9 cellular contexts compared by ENCODE assay signal in the genomic region with DNA sequence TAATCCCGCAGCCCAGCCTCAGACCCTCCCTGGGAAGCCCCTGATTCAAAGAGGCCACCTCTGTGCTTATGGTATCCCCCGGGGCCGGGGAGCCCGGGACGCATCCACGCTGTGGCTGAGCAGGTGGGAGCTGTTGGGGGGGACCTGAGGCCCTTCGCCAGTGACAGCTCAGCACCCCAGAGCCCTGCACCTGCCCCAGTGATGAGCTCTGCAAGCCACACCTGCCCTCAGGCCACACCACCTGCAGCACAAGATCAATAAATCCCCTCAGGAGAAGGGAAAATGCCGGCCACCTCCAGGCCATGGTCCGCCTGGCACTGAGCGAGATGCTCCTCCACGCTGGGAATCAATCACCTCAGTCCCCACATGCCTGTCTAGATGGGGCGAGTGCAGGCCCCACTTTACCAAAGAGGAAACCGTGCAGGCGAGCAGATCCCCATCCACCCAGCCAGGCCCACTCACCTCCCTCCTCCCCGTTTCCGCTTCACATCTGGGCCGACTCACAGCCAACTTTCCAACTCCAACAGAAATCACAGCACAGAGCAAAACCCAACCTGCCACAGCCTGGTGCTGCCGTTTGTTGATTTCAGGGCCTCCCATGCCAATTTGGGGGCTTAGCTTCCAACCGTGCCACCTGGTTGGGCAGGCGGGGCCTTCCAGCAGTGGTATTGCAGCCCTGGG. TPM values are rescaled to one million over a fixed set of nuclear protein-coding genes. Genes with fewer than 3 reads are reported as not detected.
DNase-seq lines count a peak whose midpoint lies in the region; ATAC-seq and TF ChIP-seq lines count a peak whose summit lies in the region.
"Had no signal": no experiment of that assay in that cellular context is flagged by ENCODE, and none has a peak within 500 bp of the region (broad histone marks: within the 10 kb centered on the region; RNA-seq: fewer than 3 reads in every experiment).

No MANE protein-coding gene starts in this region.

- H3K4me3 ChIP-seq in right atrium auricular region = no peak overlapping the region
- peak overlapping the region; percentile 52 for H3K4me3 ChIP-seq in lower lobe of right lung
- H3K4me3 ChIP-seq in upper lobe of right lung = peak overlapping the region; percentile 47
- no peak overlapping the region for H3K4me3 ChIP-seq in Caco-2 (ENCODE audit: low read depth, low read length)

- no TSS peak for BruUV-seq in Caco-2 (replicated peaks; lab: Mats Ljungman, UMichigan)

- no peak overlapping the region for H3K4me3 Mint-ChIP-seq in Caco-2 (ENCODE audit: unreplicated experiment)
- H3K4me3 Mint-ChIP-seq: nephron had no signal

- H3K4me1 Mint-ChIP-seq in Caco-2 (ENCODE audit: low read depth, unreplicated experiment) = no peaks in the 10 kb centered on the region
- H3K4me1 Mint-ChIP-seq: nephron had no signal

- no peaks in the 10 kb centered on the region for H3K9me3 Mint-ChIP-seq in Caco-2 (ENCODE audit: unreplicated experiment)
- H3K9me3 Mint-ChIP-seq: nephron had no signal

- H3K27me3 ChIP-seq in right atrium auricular region = no peaks in the 10 kb centered on the region
- H3K27me3 ChIP-seq in lower lobe of right lung (ENCODE audit: low read depth) = no peaks in the 10 kb centered on the region
- H3K27me3 ChIP-seq in upper lobe of right lung = no peaks in the 10 kb centered on the region
- no peaks in the 10 kb centered on the region for H3K27me3 ChIP-seq in Caco-2 (replicated peaks; ENCODE audit: control insufficient read depth, insufficient read depth, low read length)

- H3K27ac ChIP-seq in right atrium auricular region (no peak overlapping the region), lower lobe of right lung (peak overlapping the region; percentile 78), upper lobe of right lung (peak overlapping the region; percentile 82)

- no peaks in the 10 kb centered on the region for H3K9me3 ChIP-seq in right atrium auricular region
- no peaks in the 10 kb centered on the region for H3K9me3 ChIP-seq in lower lobe of right lung
- H3K9me3 ChIP-seq in upper lobe of right lung = no peaks in the 10 kb centered on the region
- H3K9me3 ChIP-seq in Caco-2 = no peaks in the 10 kb centered on the region

- H3K36me3 Mint-ChIP-seq in Caco-2 (ENCODE audit: insufficient read depth, unreplicated experiment) = peaks cover 8% of the 10 kb centered on the region

- no peak overlapping the region for H3K27ac Mint-ChIP-seq in Caco-2 (ENCODE audit: unreplicated experiment)
- H3K27ac Mint-ChIP-seq: nephron had no signal

- ATAC-seq in Right ventricle myocardium inferior (no peak), lower lobe of right lung (peak; percentile 2 to 13), upper lobe of right lung (no peak)

- H3K4me1 ChIP-seq in right atrium auricular region (peaks cover 0 to 27% of the 10 kb centered on the region in 2 donors), lower lobe of right lung (peaks cover 62% of the 10 kb centered on the region), upper lobe of right lung (peaks cover 46% of the 10 kb centered on the region), Caco-2 (peaks cover 4% of the 10 kb centered on the region; the same call in 1 of the 2 replicates)

- TF ChIP-seq CTCF in right atrium auricular region (IDR thresholded peaks at IDR 0.05) (no peak), lower lobe of right lung (IDR thresholded peaks at IDR 0.05) (no peak), upper lobe of right lung (IDR thresholded peaks at IDR 0.05) (no peak), Caco-2 (IDR thresholded peaks at IDR 0.05; ENCODE audit: insufficient read depth in 1 of 2, low read depth in 1 of 2, low read length in 1 of 2, severe bottlenecking in 1 of 2, unreplicated experiment in 1 of 2) (no peak)

- intact Hi-C loops in Right ventricle myocardium inferior (cut with DNase I) (no loop called here), lower lobe of right lung (cut with DNase I) (no loop called here), upper lobe of right lung (cut with DNase I) (no loop called here), Caco-2 (cut with micrococcal nuclease; ENCODE audit: unreplicated experiment) (no loop called here)

- CTCF ChIA-PET in Caco-2 (lab: Charles Lee) = no interaction called here

- H3K36me3 ChIP-seq in right atrium auricular region = peaks cover 14% of the 10 kb centered on the region
- peaks cover 65% of the 10 kb centered on the region for H3K36me3 ChIP-seq in lower lobe of right lung
- H3K36me3 ChIP-seq in upper lobe of right lung = peaks cover 50% of the 10 kb centered on the region
- H3K36me3 ChIP-seq in Caco-2 (ENCODE audit: control insufficient read depth, insufficient read depth, low read length) = no peaks in the 10 kb centered on the region; the same call in 1 of the 2 replicates

- DNase-seq in Right ventricle myocardium inferior (ENCODE audit: missing footprints) = peak; percentile 71
- DNase-seq in right atrium auricular region (ENCODE audit: low spot score) = no peak
- DNase-seq in activated T-cell treated with anti-CD3 and anti-CD28 coated beads for 4 hours = peak; percentile 61
- no peak for DNase-seq in lower lobe of right lung
- DNase-seq in upper lobe of right lung = no peak
- no peak for DNase-seq in NCI-H187 treated with DMSO at 0.1 percent for 48 hours (lab: John Stamatoyannopoulos, UW)
- DNase-seq in DMS 273 (lab: John Stamatoyannopoulos, UW; ENCODE audit: unreplicated experiment) = no peak
- no peak for DNase-seq in Caco-2

- POLR2A ChIA-PET in Caco-2 (lab: Charles Lee) = no interaction called here

- H3K27me3 Mint-ChIP-seq in Caco-2 (ENCODE audit: insufficient read depth, unreplicated experiment) = no peaks in the 10 kb centered on the region

RNA-seq across cellular contexts. Expression of gene MOB3A, which starts 12.8 kb away (rescaled TPM):
- total RNA-seq in Right ventricle myocardium inferior = 14.3 TPM
- total RNA-seq in right atrium auricular region = 10 to 100 TPM; 19.7 to 29.4 TPM
- 69.2 TPM for total RNA-seq in lower lobe of right lung
- 58.8 TPM for total RNA-seq in upper lobe of right lung
- 10.8 and 11.7 TPM in 2 replicates for total RNA-seq in Caco-2 (2022)

RNA-seq across cellular contexts. Expression of gene IZUMO4, which starts 13.4 kb away (rescaled TPM):
- total RNA-seq in Right ventricle myocardium inferior (1.4 TPM), right atrium auricular region (1 to 10 TPM in 1 of 2 donors, under 1 TPM in 1; 0.67 to 1.4 TPM), lower lobe of right lung (7.4 TPM), upper lobe of right lung (6.8 TPM), Caco-2 (2022) (1.1 and 1.6 TPM in 2 replicates)

RNA-seq across cellular contexts. Expression of gene MKNK2, which starts 32.3 kb away (rescaled TPM):
- total RNA-seq in Right ventricle myocardium inferior (234 TPM), right atrium auricular region (100 to 1,000 TPM in 1 of 2 donors, 10 to 100 TPM in 1; 90.3 to 107 TPM), lower lobe of right lung (268 TPM), upper lobe of right lung (314 TPM), Caco-2 (2022) (136 and 162 TPM in 2 replicates)

Comparison
In these comparisons a context has a peak if more than half of its experiments do, and no peak if none do; other contexts are left out.
1. DNase-seq: peak in Right ventricle myocardium inferior (single experiment) and activated T-cell treated with anti-CD3 and anti-CD28 coated beads for 4 hours (single experiment); none in right atrium auricular region (single experiment), lower lobe of right lung (single experiment), upper lobe of right lung (single experiment), NCI-H187 treated with DMSO at 0.1 percent for 48 hours (single experiment), DMS 273 (single experiment) and Caco-2 (0 of 2).
2. ATAC-seq: peak in lower lobe of right lung (2 of 2); none in Right ventricle myocardium inferior (single experiment) and upper lobe of right lung (single experiment).
3. H3K27ac ChIP-seq: peak in lower lobe of right lung (single experiment) and upper lobe of right lung (single experiment); none in right atrium auricular region (0 of 2).
4. H3K4me3 ChIP-seq: peak in lower lobe of right lung (single experiment) and upper lobe of right lung (single experiment); none in right atrium auricular region (0 of 2) and Caco-2 (single experiment).